Comparison of ENCODE assay signal across 8 cellular contexts in the genomic region with DNA sequence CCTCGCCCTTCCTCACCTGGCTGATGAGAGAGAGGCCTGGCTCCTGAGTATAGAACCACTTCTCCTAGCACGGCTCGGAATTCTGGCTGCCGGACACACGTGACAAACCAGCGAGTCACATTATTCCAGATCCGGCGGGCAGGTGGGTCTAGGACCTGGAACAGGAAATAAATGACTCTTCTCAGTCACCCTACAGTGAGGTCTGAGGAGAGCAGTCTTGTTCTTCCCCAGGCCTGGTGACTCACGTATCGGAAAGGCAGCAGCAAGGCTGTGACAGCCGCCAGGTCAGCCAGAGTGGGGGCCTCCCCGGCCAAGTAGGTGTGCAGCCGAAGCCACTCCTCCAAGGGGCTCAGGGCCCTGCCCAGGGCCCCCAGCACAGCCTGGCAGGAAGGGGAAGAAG. TPM values are rescaled to one million over a fixed set of nuclear protein-coding genes. Genes with fewer than 3 reads are reported as not detected.
DNase-seq lines count a peak whose midpoint lies in the region; ATAC-seq and TF ChIP-seq lines count a peak whose summit lies in the region.

No MANE protein-coding gene starts in this region.

- H3K27me3 ChIP-seq in RWPE2 (ENCODE audit: insufficient read depth, poor library complexity, severe bottlenecking) (no peaks in the 10 kb centered on the region), thyroid gland (no peaks in the 10 kb centered on the region)

- WGBS in thyroid gland, 2 donors: 89 to 90% methylated on average over 12 of the region's 13 CpGs

- TF ChIP-seq CTCF in RWPE2 (IDR thresholded peaks at IDR 0.05; ENCODE audit: poor library complexity, severe bottlenecking): no peak
- TF ChIP-seq CTCF in mucosa of descending colon (IDR thresholded peaks at IDR 0.05): no peak
- no peak for TF ChIP-seq CTCF in thyroid gland (IDR thresholded peaks at IDR 0.05)

- H3K27me3 Mint-ChIP-seq in activated T-cell treated with anti-CD3 and anti-CD28 coated beads, Interleukin-2, amount 50 U/mL, for 4 hours (ENCODE audit: low read depth): no peaks in the 10 kb centered on the region
- H3K27me3 Mint-ChIP-seq in stimulated activated memory B cell treated with anti-CD40 and anti-IgM and Interleukin-4, amounts not matched to agents 10 μg/mL and 1 μg/mL and 100 μg/mL, for 72 hours: no peaks in the 10 kb centered on the region

- intact Hi-C loops in mucosa of descending colon (cut with DNase I, micrococcal nuclease): no loop called here
- intact Hi-C loops in thyroid gland (cut with DNase I): no loop called here

- peaks cover 53% of the 10 kb centered on the region for H3K36me3 ChIP-seq in RWPE2 (ENCODE audit: low read depth)
- H3K36me3 ChIP-seq in mucosa of descending colon (ENCODE audit: low read depth): peaks cover 5% of the 10 kb centered on the region
- H3K36me3 ChIP-seq in thyroid gland: no peaks in the 10 kb centered on the region

- no peak for TF ChIP-seq POLR2A in thyroid gland (IDR thresholded peaks at IDR 0.05)

- H3K27ac ChIP-seq in RWPE2 (ENCODE audit: poor library complexity, severe bottlenecking): peak overlapping the region; percentile 86
- H3K27ac ChIP-seq in epithelial cell of prostate: peak overlapping the region; percentile 94
- no peak overlapping the region for H3K27ac ChIP-seq in thyroid gland

- H3K4me1 ChIP-seq in RWPE2 (ENCODE audit: insufficient read depth, poor library complexity, severe bottlenecking) (peaks cover 7% of the 10 kb centered on the region), mucosa of descending colon (ENCODE audit: low read depth) (peaks cover 15% of the 10 kb centered on the region), thyroid gland (peaks cover 11 to 14% of the 10 kb centered on the region in 2 donors)

- no peaks in the 10 kb centered on the region for H3K9me3 ChIP-seq in RWPE2 (ENCODE audit: severe bottlenecking)
- no peaks in the 10 kb centered on the region for H3K9me3 ChIP-seq in mucosa of descending colon
- no peaks in the 10 kb centered on the region for H3K9me3 ChIP-seq in thyroid gland

- no peak for DNase-seq in activated T-cell treated with anti-CD3 and anti-CD28 coated beads, Interleukin-2, amount 50 U/mL, for 4 hours
- no peak for DNase-seq in activated T-cell treated with anti-CD3 and anti-CD28 coated beads for 4 hours
- DNase-seq in RWPE2 (ENCODE audit: low spot score): no peak
- DNase-seq in epithelial cell of prostate (ENCODE audit: low read depth, low spot score): peak; percentile 66
- no peak for DNase-seq in mucosa of descending colon
- DNase-seq in thyroid gland: no peak

- no peak for ATAC-seq in activated T-cell treated with anti-CD3 and anti-CD28 coated beads, Interleukin-2, amount 50 U/mL, for 4 hours
- peak; percentile 72 for ATAC-seq in RWPE2 (ENCODE audit: low read depth)
- no peak for ATAC-seq in stimulated activated memory B cell treated with anti-CD40 and anti-IgM and Interleukin-4, amounts not matched to agents 10 μg/mL and 1 μg/mL and 100 μg/mL, for 72 hours
- no peak for ATAC-seq in HG03025 (IDR thresholded peaks at IDR 0.05; ENCODE audit: low FRiP score, unreplicated experiment)
- ATAC-seq in mucosa of descending colon: no peak

- H3K4me3 Mint-ChIP-seq in activated T-cell treated with anti-CD3 and anti-CD28 coated beads, Interleukin-2, amount 50 U/mL, for 4 hours: peak overlapping the region; percentile 99
- H3K4me3 Mint-ChIP-seq in stimulated activated memory B cell treated with anti-CD40 and anti-IgM and Interleukin-4, amounts not matched to agents 10 μg/mL and 1 μg/mL and 100 μg/mL, for 72 hours: peak overlapping the region; percentile 35

- peaks cover 16% of the 10 kb centered on the region for H3K36me3 Mint-ChIP-seq in activated T-cell treated with anti-CD3 and anti-CD28 coated beads, Interleukin-2, amount 50 U/mL, for 4 hours (ENCODE audit: insufficient read depth)
- H3K36me3 Mint-ChIP-seq in stimulated activated memory B cell treated with anti-CD40 and anti-IgM and Interleukin-4, amounts not matched to agents 10 μg/mL and 1 μg/mL and 100 μg/mL, for 72 hours: peaks cover 33% of the 10 kb centered on the region

- peak overlapping the region; percentile 8 for H3K4me3 ChIP-seq in RWPE2 (ENCODE audit: severe bottlenecking)
- no peak overlapping the region for H3K4me3 ChIP-seq in mucosa of descending colon
- no peak overlapping the region for H3K4me3 ChIP-seq in thyroid gland (replicated peaks in 1 of 3)

- H3K27ac Mint-ChIP-seq in stimulated activated memory B cell treated with anti-CD40 and anti-IgM and Interleukin-4, amounts not matched to agents 10 μg/mL and 1 μg/mL and 100 μg/mL, for 72 hours: peak overlapping the region; percentile 96

- H3K4me1 Mint-ChIP-seq in activated T-cell treated with anti-CD3 and anti-CD28 coated beads, Interleukin-2, amount 50 U/mL, for 4 hours (ENCODE audit: low read depth): peaks cover 38% of the 10 kb centered on the region
- H3K4me1 Mint-ChIP-seq in stimulated activated memory B cell treated with anti-CD40 and anti-IgM and Interleukin-4, amounts not matched to agents 10 μg/mL and 1 μg/mL and 100 μg/mL, for 72 hours: peaks cover 66% of the 10 kb centered on the region

- H3K9me3 Mint-ChIP-seq in activated T-cell treated with anti-CD3 and anti-CD28 coated beads, Interleukin-2, amount 50 U/mL, for 4 hours: no peaks in the 10 kb centered on the region
- no peaks in the 10 kb centered on the region for H3K9me3 Mint-ChIP-seq in stimulated activated memory B cell treated with anti-CD40 and anti-IgM and Interleukin-4, amounts not matched to agents 10 μg/mL and 1 μg/mL and 100 μg/mL, for 72 hours

RNA-seq across cellular contexts. Expression of a gene that starts 2.8 kb away (rescaled TPM):
- 100 to 1,000 TPM; 231 to 263 (median 234) TPM for total RNA-seq in activated T-cell treated with anti-CD3 and anti-CD28 coated beads, Interleukin-2, amount 50 U/mL, for 4 hours
- total RNA-seq in mucosa of descending colon (10 to 100 TPM; 41.7 to 65.8 (median 45.0) TPM), thyroid gland (100 to 1,000 TPM in 1 of 4 donors, 10 to 100 TPM in 3; 33.8 to 120 (median 39.9) TPM)

RNA-seq across cellular contexts. Expression of a gene that starts 14.0 kb away (rescaled TPM):
- total RNA-seq in activated T-cell treated with anti-CD3 and anti-CD28 coated beads, Interleukin-2, amount 50 U/mL, for 4 hours: 100 to 1,000 TPM; 163 to 192 (median 184) TPM
- total RNA-seq in mucosa of descending colon: 10 to 100 TPM; 21.7 to 35.5 (median 33.8) TPM
- 10 to 100 TPM; 29.2 to 48.4 (median 36.5) TPM for total RNA-seq in thyroid gland

RNA-seq across cellular contexts. Expression of a gene that starts 15.6 kb away (rescaled TPM):
- total RNA-seq in activated T-cell treated with anti-CD3 and anti-CD28 coated beads, Interleukin-2, amount 50 U/mL, for 4 hours: 1 to 10 TPM; 1.4 TPM
- total RNA-seq in mucosa of descending colon (1 to 10 TPM; 5.9 to 8.2 (median 6.9) TPM), thyroid gland (1 to 10 TPM; 1.2 to 8.9 (median 5.4) TPM)

RNA-seq across cellular contexts. Expression of a gene that starts 22.3 kb away (rescaled TPM):
- 1 to 10 TPM; 1.6 to 1.8 (median 1.7) TPM for total RNA-seq in activated T-cell treated with anti-CD3 and anti-CD28 coated beads, Interleukin-2, amount 50 U/mL, for 4 hours
- 1 to 10 TPM; 1.2 to 3.4 (median 1.3) TPM for total RNA-seq in mucosa of descending colon
- total RNA-seq in thyroid gland: 1 to 10 TPM; 3.5 to 4.1 (median 3.9) TPM

RNA-seq across cellular contexts. Expression of a gene that starts 22.6 kb away (rescaled TPM):
- total RNA-seq in activated T-cell treated with anti-CD3 and anti-CD28 coated beads, Interleukin-2, amount 50 U/mL, for 4 hours: 10 to 100 TPM; 33.3 to 38.1 (median 34.2) TPM
- total RNA-seq in mucosa of descending colon (100 to 1,000 TPM in 2 of 3 donors, 10 to 100 TPM in 1; 73.6 to 274 (median 107) TPM), thyroid gland (100 to 1,000 TPM; 148 to 320 (median 190) TPM)

Comparison
In these comparisons a context has a peak if more than half of its experiments do, and no peak if none do; other contexts are left out.
1. H3K27ac ChIP-seq: peak in RWPE2 (single experiment) and epithelial cell of prostate (single experiment); none in thyroid gland (0 of 3).